ENCODE assay signal across 8 cellular contexts in the genomic region with DNA sequence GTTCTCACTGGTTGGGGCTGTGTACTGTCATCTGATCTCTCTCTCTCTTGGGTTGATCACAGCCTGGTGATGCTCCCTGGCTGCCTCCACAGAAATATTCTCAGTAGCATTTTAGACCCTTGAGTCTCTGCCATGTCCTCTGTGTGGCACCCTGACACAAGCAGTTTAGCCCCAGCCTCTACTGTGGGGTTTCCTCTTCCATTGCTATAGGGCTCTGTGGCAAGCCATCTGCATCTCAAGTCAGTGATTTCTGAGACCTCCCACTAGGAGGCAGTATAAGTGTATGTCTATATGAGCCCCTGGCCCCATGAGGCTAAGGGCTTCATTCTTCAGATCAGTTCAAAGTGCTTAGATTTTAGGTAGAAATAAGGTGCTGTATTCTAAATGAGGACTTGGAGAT. TPM values are rescaled to one million over a fixed set of nuclear protein-coding genes. Genes with fewer than 3 reads are reported as not detected.
DNase-seq lines count a peak whose midpoint lies in the region; ATAC-seq and TF ChIP-seq lines count a peak whose summit lies in the region.

No MANE protein-coding gene starts in this region.

- no peaks in the 10 kb centered on the region for H3K4me1 ChIP-seq in breast epithelium

- H3K4me3 Mint-ChIP-seq in MCF 10A (ENCODE audit: unreplicated experiment): no peak overlapping the region

- intact Hi-C loops in MCF 10A (cut with micrococcal nuclease): loop anchor here (2.0 kb wide), 2 partner anchors 378 to 382 kb away; no protein-coding TSS in a partner anchor
- intact Hi-C loops in breast epithelium (cut with DNase I; ENCODE audit: low total_unique reads): no loop called here
- intact Hi-C loops in sciatic nerve (cut with DNase I): no loop called here

- TF ChIP-seq POLR2A in breast epithelium (IDR thresholded peaks at IDR 0.05): no peak

- TF ChIP-seq CTCF in MCF 10A (IDR thresholded peaks at IDR 0.05; ENCODE audit: unreplicated experiment) (peak; percentile 32), breast epithelium (IDR thresholded peaks at IDR 0.05) (no peak)

- DNase-seq in MCF 10A (ENCODE audit: unreplicated experiment) (peak; percentile 56), breast epithelium (ENCODE audit: low spot score in 2 of 2) (no peak), NCI-H774 (lab: John Stamatoyannopoulos, UW) (peak; percentile 59), sciatic nerve (ENCODE audit: low spot score) (no peak)
- DNase-seq in stimulated activated CD4-positive, alpha-beta T cell treated with anti-CD3 and anti-CD28 coated beads, Interleukin-1b, Interleukin-23, amount 100 ng/mL, for 48 hours: no peak

- peak; percentile 66 for ATAC-seq in HG03175 (IDR thresholded peaks at IDR 0.05; ENCODE audit: unreplicated experiment)
- peak; percentile 86 for ATAC-seq in esophagus mucosa
- ATAC-seq in sciatic nerve: peak; percentile 68
- ATAC-seq in GM19324 (IDR thresholded peaks at IDR 0.05; ENCODE audit: low FRiP score, unreplicated experiment): no peak

- no peak overlapping the region for H3K27ac ChIP-seq in breast epithelium

- H3K36me3 Mint-ChIP-seq in MCF 10A (ENCODE audit: insufficient read depth, unreplicated experiment): no peaks in the 10 kb centered on the region

- CTCF ChIA-PET in MCF 10A (lab: Yijun Ruan, JAX): interaction anchor here (0.6 to 0.7 kb wide), 2 partner anchors 14 to 374 kb away, joined by 3 to 4 read pairs; no protein-coding TSS in a partner anchor

- no peaks in the 10 kb centered on the region for H3K27me3 ChIP-seq in breast epithelium

- no peaks in the 10 kb centered on the region for H3K36me3 ChIP-seq in breast epithelium

- peaks cover 67% of the 10 kb centered on the region for H3K27me3 Mint-ChIP-seq in MCF 10A (ENCODE audit: insufficient read depth, unreplicated experiment)

- H3K4me1 Mint-ChIP-seq in MCF 10A (ENCODE audit: insufficient read depth, unreplicated experiment): no peaks in the 10 kb centered on the region

- no peaks in the 10 kb centered on the region for H3K9me3 Mint-ChIP-seq in MCF 10A (ENCODE audit: unreplicated experiment)

- POLR2A ChIA-PET in MCF 10A (lab: Yijun Ruan, JAX): no interaction called here

- no peaks in the 10 kb centered on the region for H3K9me3 ChIP-seq in breast epithelium

- H3K27ac Mint-ChIP-seq in MCF 10A (ENCODE audit: low read depth, unreplicated experiment): no peak overlapping the region

- H3K4me3 ChIP-seq in breast epithelium: no peak overlapping the region

- no TSS peak for BruUV-seq in MCF 10A (replicated peaks; lab: Mats Ljungman, UMichigan)

RNA-seq across cellular contexts. Expression of a gene that starts 50.6 kb away (rescaled TPM):
- total RNA-seq in MCF 10A (2022): 0.93 and 1.0 TPM in 2 replicates
- total RNA-seq in breast epithelium: 1 to 10 TPM in 1 of 3 donors, under 1 TPM in 2; 0.32 to 1.5 (median 0.66) TPM
- total RNA-seq in esophagus mucosa: 7.4 TPM
- 0.98 TPM for total RNA-seq in sciatic nerve

Comparison
In these comparisons a context has a peak if more than half of its experiments do, and no peak if none do; other contexts are left out.
1. DNase-seq: peak in MCF 10A (single experiment) and NCI-H774 (single experiment); none in breast epithelium (0 of 2), sciatic nerve (single experiment) and stimulated activated CD4-positive, alpha-beta T cell treated with anti-CD3 and anti-CD28 coated beads, Interleukin-1b, Interleukin-23, amount 100 ng/mL, for 48 hours (single experiment).